Comparison of ENCODE assay signal across 19 cellular contexts in the genomic region with DNA sequence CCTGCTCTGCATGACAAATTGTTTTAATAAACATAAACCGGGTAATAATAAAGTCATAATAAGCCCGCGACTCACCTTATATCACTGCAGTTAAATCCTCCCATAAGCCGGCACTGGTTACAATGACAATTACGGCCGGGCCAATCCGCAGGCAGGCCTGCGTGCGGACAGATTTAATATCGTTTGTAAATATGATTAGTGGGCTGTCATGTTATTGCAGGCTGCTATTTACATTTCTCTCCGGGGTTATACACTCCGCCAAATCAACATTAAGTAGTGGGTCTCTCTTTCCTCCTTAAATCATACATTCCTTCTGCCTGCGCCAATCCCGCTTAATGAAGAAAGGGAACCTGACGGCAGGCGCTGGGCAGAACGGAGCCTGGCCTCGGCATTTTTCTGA. TPM values are rescaled to one million over a fixed set of nuclear protein-coding genes. Genes with fewer than 3 reads are reported as not detected.
A peak's percentile ranks its signal among the peaks of the same experiment; 100 is the strongest.
DNase-seq lines count a peak whose midpoint lies in the region; ATAC-seq and TF ChIP-seq lines count a peak whose summit lies in the region.
"Had no signal": no experiment of that assay in that cellular context is flagged by ENCODE, and none has a peak within 500 bp of the region (broad histone marks: within the 10 kb centered on the region; RNA-seq: fewer than 3 reads in every experiment).

No MANE protein-coding gene starts in this region.

- H3K36me3 ChIP-seq in mucosa of descending colon (ENCODE audit: low read depth), result no peaks in the 10 kb centered on the region

- H3K9me3 ChIP-seq in mucosa of descending colon, result no peaks in the 10 kb centered on the region

- CTCF ChIA-PET in HEK293T (lab: Yijun Ruan, JAX), result interaction anchor here (0.6 kb wide), 1 partner anchor 31 kb away, joined by 3 read pairs; no protein-coding TSS in a partner anchor

- ATAC-seq in mucosa of descending colon, result no peak
- ATAC-seq: GM23338, Right ventricle myocardium inferior had no signal

- H3K4me3 ChIP-seq in mucosa of descending colon, result no peak overlapping the region
- H3K4me3 ChIP-seq: GM23338, PC-9 had no signal

- POLR2A ChIA-PET in HEK293T (lab: Yijun Ruan, JAX), result no interaction called here

- intact Hi-C loops in posterior vena cava (cut with DNase I) (no loop called here), mucosa of descending colon (cut with DNase I, micrococcal nuclease) (no loop called here)

- TF ChIP-seq CTCF in mucosa of descending colon (IDR thresholded peaks at IDR 0.05), result no peak

- DNase-seq in NCI-H510A treated with DMSO at 0.1 percent for 48 hours (lab: John Stamatoyannopoulos, UW) (peak; percentile 39), NCI-H510A (lab: John Stamatoyannopoulos, UW) (no peak), HEK293T (ENCODE audit: extremely low spot score) (no peak), NCI-H69 (lab: John Stamatoyannopoulos, UW) (peak; percentile 97), posterior vena cava (ENCODE audit: low spot score) (peak; percentile 32), NCI-H526 (lab: John Stamatoyannopoulos, UW) (no peak), mucosa of descending colon (no peak), NCI-H2196 (lab: John Stamatoyannopoulos, UW; ENCODE audit: unreplicated experiment) (no peak)
- DNase-seq: C1 segment of cervical spinal cord, DMS53, NCI-H1092, NCI-H2029 treated with DMSO at 0.1 percent for 48 hours, NCI-H446, PC-9, T-helper 2 cell had no signal

- no peaks in the 10 kb centered on the region for H3K4me1 ChIP-seq in mucosa of descending colon (ENCODE audit: low read depth)

TF ChIP-seq in HEK293T, 16 proteins besides CTCF, POLR2A, EP300 and RAD21:
- TF ChIP-seq, protein P1, sequence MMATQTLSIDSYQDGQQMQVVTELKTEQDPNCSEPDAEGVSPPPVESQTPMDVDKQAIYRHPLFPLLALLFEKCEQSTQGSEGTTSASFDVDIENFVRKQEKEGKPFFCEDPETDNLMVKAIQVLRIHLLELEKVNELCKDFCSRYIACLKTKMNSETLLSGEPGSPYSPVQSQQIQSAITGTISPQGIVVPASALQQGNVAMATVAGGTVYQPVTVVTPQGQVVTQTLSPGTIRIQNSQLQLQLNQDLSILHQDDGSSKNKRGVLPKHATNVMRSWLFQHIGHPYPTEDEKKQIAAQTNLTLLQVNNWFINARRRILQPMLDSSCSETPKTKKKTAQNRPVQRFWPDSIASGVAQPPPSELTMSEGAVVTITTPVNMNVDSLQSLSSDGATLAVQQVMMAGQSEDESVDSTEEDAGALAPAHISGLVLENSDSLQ (IDR thresholded peaks at IDR 0.05), result peak; percentile 72
- TF ChIP-seq SP1 (IDR thresholded peaks at IDR 0.05), result no peak

RNA-seq across cellular contexts. Expression of a gene that starts 51.8 kb away (rescaled TPM):
- total RNA-seq in posterior vena cava (under 1 TPM in 1 of 2 donors, not detected in 1; 0.38 TPM), mucosa of descending colon (under 1 TPM in 1 of 3 donors, not detected in 2; 0.70 TPM)
- total RNA-seq: G401, GM23338, MCF 10A, PC-9 had no signal

Comparison
In these comparisons a context has a peak if more than half of its experiments do, and no peak if none do; other contexts are left out.
1. DNase-seq: peak in NCI-H510A treated with DMSO at 0.1 percent for 48 hours (single experiment), NCI-H69 (single experiment) and posterior vena cava (single experiment); none in NCI-H510A (single experiment), HEK293T (single experiment), NCI-H526 (0 of 2), mucosa of descending colon (0 of 3) and NCI-H2196 (single experiment).